ENCODE assay signal across 17 cellular contexts in genomic region chr17:75849724-75850123, GRCh38. TPM values are rescaled to one million over a fixed set of nuclear protein-coding genes. Genes with fewer than 3 reads are reported as not detected.
DNase-seq lines count a peak whose midpoint lies in the region; ATAC-seq and TF ChIP-seq lines count a peak whose summit lies in the region.
"Had no signal": no experiment of that assay in that cellular context is flagged by ENCODE, and none has a peak within 500 bp of the region (broad histone marks: within the 10 kb centered on the region; RNA-seq: fewer than 3 reads in every experiment).

No MANE protein-coding gene starts in this region.

- H3K27ac Mint-ChIP-seq in T-helper 17 cell: peak overlapping the region; percentile 21
- H3K27ac Mint-ChIP-seq in T-cell: no peak overlapping the region
- H3K27ac Mint-ChIP-seq: activated CD4-positive, alpha-beta memory T cell treated with anti-CD3 and anti-CD28 coated beads for 36 hours; activated naive CD8-positive, alpha-beta T cell treated with anti-CD3 and anti-CD28 coated beads for 36 hours; effector memory CD8-positive, alpha-beta T cell; stimulated activated effector memory CD8-positive, alpha-beta T cell treated with anti-CD3 and anti-CD28 coated beads, Interleukin-12 subunit alpha, Interleukin-12 subunit beta, amount 100 ng/mL, for 72 hours had no signal

- intact Hi-C loops in left lung (cut with DNase I): no loop called here
- intact Hi-C loops in gastrocnemius medialis (cut with DNase I; ENCODE audit: low total_unique reads): loop anchor here (5.0 to 10.0 kb wide), 2 partner anchors 128 to 395 kb away; partner anchors contain the start of genes ACOX1, RNF157 and TEN1
- intact Hi-C loops in PC-9 (cut with micrococcal nuclease; ENCODE audit: unreplicated experiment): loop anchor here (5.0 kb wide), 1 partner anchor 133 kb away; no protein-coding TSS in a partner anchor

- H3F3A ChIP-seq in PC-9 (ENCODE audit: insufficient read depth, low read depth): peaks cover 51% of the 10 kb centered on the region

- H3K9me3 ChIP-seq in T-helper 17 cell (ENCODE audit: control insufficient read depth, low read length, poor library complexity, severe bottlenecking) (no peaks in the 10 kb centered on the region), left lung (no peaks in the 10 kb centered on the region), gastrocnemius medialis (no peaks in the 10 kb centered on the region), PC-9 (ENCODE audit: insufficient read depth, low read depth) (no peaks in the 10 kb centered on the region)

- H3K4me3 ChIP-seq in left lung (no peak overlapping the region), gastrocnemius medialis (no peak overlapping the region), PC-9 (no peak overlapping the region)

- TF ChIP-seq POLR2A in gastrocnemius medialis (IDR thresholded peaks at IDR 0.05): no peak

- H3K4me1 ChIP-seq in left lung: peaks cover 39 to 84% of the 10 kb centered on the region in 2 donors
- peaks cover 79 to 84% of the 10 kb centered on the region in 2 donors for H3K4me1 ChIP-seq in gastrocnemius medialis
- peaks cover 52% of the 10 kb centered on the region for H3K4me1 ChIP-seq in PC-9 (replicated peaks; ENCODE audit: insufficient read depth)

- no peak for DNase-seq in T-helper 17 cell
- DNase-seq in cerebellum (ENCODE audit: low spot score): peak; percentile 35
- DNase-seq in left lung: peak in 1 of 2 donors; percentile 41
- DNase-seq in gastrocnemius medialis: no peak
- DNase-seq in T-cell: no peak
- no peak for DNase-seq in PC-9
- DNase-seq in DMS53 (lab: John Stamatoyannopoulos, UW): no peak
- DNase-seq: activated CD4-positive, alpha-beta memory T cell treated with anti-CD3 and anti-CD28 coated beads for 36 hours; activated naive CD8-positive, alpha-beta T cell treated with anti-CD3 and anti-CD28 coated beads for 36 hours; activated T-cell treated with anti-CD3 and anti-CD28 coated beads, Interleukin-2, amount 50 U/mL, for 4 hours; CD8-positive, alpha-beta memory T cell; effector memory CD8-positive, alpha-beta T cell; left colon; NCI-H1105; SW 1271 had no signal

- CTCF ChIA-PET in T-cell (lab: Charles Lee): interaction anchor here in 1 of 2 donors (0.8 kb wide), 1 partner anchor 26 kb away, joined by 3 read pairs; no protein-coding TSS in a partner anchor
- CTCF ChIA-PET in PC-9 (lab: Charles Lee): interaction anchor here (0.6 kb wide), 1 partner anchor 521 kb away, joined by 4 read pairs; no protein-coding TSS in a partner anchor

- H3K9me3 Mint-ChIP-seq in T-cell: no peaks in the 10 kb centered on the region
- H3K9me3 Mint-ChIP-seq: activated CD4-positive, alpha-beta memory T cell treated with anti-CD3 and anti-CD28 coated beads for 36 hours; activated naive CD8-positive, alpha-beta T cell treated with anti-CD3 and anti-CD28 coated beads for 36 hours; activated T-cell treated with anti-CD3 and anti-CD28 coated beads, Interleukin-2, amount 50 U/mL, for 4 hours; CD8-positive, alpha-beta memory T cell; effector memory CD8-positive, alpha-beta T cell; stimulated activated effector memory CD8-positive, alpha-beta T cell treated with anti-CD3 and anti-CD28 coated beads, Interleukin-12 subunit alpha, Interleukin-12 subunit beta, amount 100 ng/mL, for 72 hours had no signal

- peaks cover 2 to 72% of the 10 kb centered on the region in 2 donors for H3K36me3 ChIP-seq in left lung
- peaks cover 0 to 61% of the 10 kb centered on the region in 2 donors for H3K36me3 ChIP-seq in gastrocnemius medialis
- peaks cover 26% of the 10 kb centered on the region for H3K36me3 ChIP-seq in PC-9 (ENCODE audit: low read depth)

- H3K4me2 ChIP-seq in PC-9: no peak overlapping the region

- POLR2A ChIA-PET in T-cell (lab: Charles Lee): interaction anchor here in 1 of 2 donors (0.6 kb wide), 1 partner anchor 13 kb away, joined by 3 read pairs; no protein-coding TSS in a partner anchor
- POLR2A ChIA-PET in PC-9 (lab: Charles Lee; ENCODE audit: unreplicated experiment): no interaction called here

- H3K9me2 ChIP-seq in PC-9 (ENCODE audit: insufficient read depth): no peaks in the 10 kb centered on the region

- H2AFZ ChIP-seq in PC-9: no peak overlapping the region

- H3K27ac ChIP-seq in left lung (peak overlapping the region; percentile 56 to 93), gastrocnemius medialis (peak overlapping the region; percentile 95 to 99 (median 95)), PC-9 (no peak overlapping the region)

- BruUV-seq in PC-9 (replicated peaks; lab: Mats Ljungman, UMichigan): no TSS peak

- H3K27me3 ChIP-seq in left lung (no peaks in the 10 kb centered on the region), gastrocnemius medialis (no peaks in the 10 kb centered on the region), PC-9 (ENCODE audit: insufficient read depth, low read depth) (no peaks in the 10 kb centered on the region)

- no peak for ATAC-seq in T-helper 17 cell
- ATAC-seq in left lung: no peak
- ATAC-seq in gastrocnemius medialis: no peak
- ATAC-seq in GM18861 (IDR thresholded peaks at IDR 0.05; ENCODE audit: unreplicated experiment): no peak
- ATAC-seq in T-cell (replicated peaks in 1 of 4): no peak
- ATAC-seq: activated T-cell treated with anti-CD3 and anti-CD28 coated beads, Interleukin-2, amount 50 U/mL, for 4 hours; effector memory CD8-positive, alpha-beta T cell; left colon; stimulated activated effector memory CD8-positive, alpha-beta T cell treated with anti-CD3 and anti-CD28 coated beads, Interleukin-12 subunit alpha, Interleukin-12 subunit beta, amount 100 ng/mL, for 72 hours had no signal

- peaks cover 3% of the 10 kb centered on the region; the same call in 1 of the 2 replicates for H4K20me1 ChIP-seq in PC-9 (ENCODE audit: insufficient read depth)

- H3K36me3 Mint-ChIP-seq in T-helper 17 cell (ENCODE audit: low read depth) (no peaks in the 10 kb centered on the region), T-cell (peaks cover 25% of the 10 kb centered on the region)

- no peaks in the 10 kb centered on the region for H3K27me3 Mint-ChIP-seq in T-helper 17 cell
- H3K27me3 Mint-ChIP-seq in T-cell: no peaks in the 10 kb centered on the region
- H3K27me3 Mint-ChIP-seq: activated CD4-positive, alpha-beta memory T cell treated with anti-CD3 and anti-CD28 coated beads for 36 hours; activated naive CD8-positive, alpha-beta T cell treated with anti-CD3 and anti-CD28 coated beads for 36 hours; CD8-positive, alpha-beta memory T cell; effector memory CD8-positive, alpha-beta T cell had no signal

- in situ Hi-C loops in gastrocnemius medialis (cut with MboI; ENCODE audit: low sequenced_read_pairs in 4 of 4): no loop called here

- H3K4me1 Mint-ChIP-seq in T-helper 17 cell (peaks cover 12% of the 10 kb centered on the region), T-cell (peaks cover 36 to 44% (median 42%) of the 10 kb centered on the region in 3 donors)

- peaks cover 38% of the 10 kb centered on the region for H3K79me2 ChIP-seq in PC-9 (ENCODE audit: low read depth)

- no peak for TF ChIP-seq CTCF in left lung (IDR thresholded peaks at IDR 0.05)
- TF ChIP-seq CTCF in gastrocnemius medialis (IDR thresholded peaks at IDR 0.05 in 4 of 5, conservative IDR thresholded peaks at IDR 0.05 in 1 of 5): no peak
- no peak for TF ChIP-seq CTCF in PC-9 (conservative IDR thresholded peaks at IDR 0.05)

- H3K4me3 Mint-ChIP-seq in T-helper 17 cell (no peak overlapping the region), T-cell (no peak overlapping the region)
- H3K4me3 Mint-ChIP-seq: activated CD4-positive, alpha-beta memory T cell treated with anti-CD3 and anti-CD28 coated beads for 36 hours; activated naive CD8-positive, alpha-beta T cell treated with anti-CD3 and anti-CD28 coated beads for 36 hours; activated T-cell treated with anti-CD3 and anti-CD28 coated beads, Interleukin-2, amount 50 U/mL, for 4 hours; effector memory CD8-positive, alpha-beta T cell; stimulated activated effector memory CD8-positive, alpha-beta T cell treated with anti-CD3 and anti-CD28 coated beads, Interleukin-12 subunit alpha, Interleukin-12 subunit beta, amount 100 ng/mL, for 72 hours had no signal

RNA-seq across cellular contexts. Expression of gene WBP2, which starts 5.4 kb away (rescaled TPM):
- 100 to 1,000 TPM in 1 of 2 donors, 10 to 100 TPM in 1; 86.0 to 114 TPM for total RNA-seq in T-helper 17 cell
- 26.0 TPM for total RNA-seq in cerebellum
- 100 to 1,000 TPM; 119 to 132 TPM for total RNA-seq in left lung
- total RNA-seq in gastrocnemius medialis: 100 to 1,000 TPM; 129 to 259 (median 148) TPM
- 100 to 1,000 TPM in 3 of 5 donors, 10 to 100 TPM in 2; 91.4 to 158 (median 138) TPM for total RNA-seq in T-cell
- total RNA-seq in PC-9 (2021): 114 and 159 TPM in 2 replicates

RNA-seq across cellular contexts. Expression of gene UNC13D, which starts 5.5 kb away (rescaled TPM):
- 100 to 1,000 TPM; 164 TPM for total RNA-seq in T-helper 17 cell
- total RNA-seq in cerebellum: 1.6 TPM
- 10 to 100 TPM; 60.5 to 91.4 TPM for total RNA-seq in left lung
- 1 to 10 TPM; 1.3 to 9.4 (median 4.6) TPM for total RNA-seq in gastrocnemius medialis
- total RNA-seq in T-cell: 100 to 1,000 TPM; 148 to 191 (median 180) TPM
- 94.4 and 108 TPM in 2 replicates for total RNA-seq in PC-9 (2021)

RNA-seq across cellular contexts. Expression of gene TRIM47, which starts 28.7 kb away (rescaled TPM):
- total RNA-seq in T-helper 17 cell (1 to 10 TPM; 4.5 to 9.4 TPM), cerebellum (9.9 TPM), left lung (10 to 100 TPM; 43.0 to 63.8 TPM), gastrocnemius medialis (10 to 100 TPM in 3 of 4 donors, 1 to 10 TPM in 1; 9.5 to 18.4 (median 15.5) TPM), T-cell (10 to 100 TPM in 3 of 5 donors, 1 to 10 TPM in 2; 2.6 to 24.6 (median 18.3) TPM), PC-9 (2021) (46.1 and 48.3 TPM in 2 replicates)

RNA-seq across cellular contexts. Expression of gene TRIM65, which starts 47.0 kb away (rescaled TPM):
- total RNA-seq in T-helper 17 cell (10 to 100 TPM; 19.8 to 23.6 TPM), cerebellum (8.1 TPM), left lung (10 to 100 TPM; 26.3 to 35.1 TPM), gastrocnemius medialis (10 to 100 TPM; 16.5 to 26.1 (median 22.3) TPM), T-cell (10 to 100 TPM; 22.1 to 52.2 (median 45.9) TPM), PC-9 (2021) (21.1 and 27.1 TPM in 2 replicates)

RNA-seq across cellular contexts. Expression of gene MRPL38, which starts 55.0 kb away (rescaled TPM):
- 100 to 1,000 TPM in 1 of 2 donors, 10 to 100 TPM in 1; 93.8 to 107 TPM for total RNA-seq in T-helper 17 cell
- total RNA-seq in cerebellum: 27.0 TPM
- 10 to 100 TPM; 80.5 to 81.8 TPM for total RNA-seq in left lung
- 10 to 100 TPM; 29.9 to 86.7 (median 53.1) TPM for total RNA-seq in gastrocnemius medialis
- total RNA-seq in T-cell: 100 to 1,000 TPM; 116 to 170 (median 144) TPM
- 127 and 136 TPM in 2 replicates for total RNA-seq in PC-9 (2021)

Comparison
In these comparisons a context has a peak if more than half of its experiments do, and no peak if none do; other contexts are left out.
1. intact Hi-C loops: an anchor here in gastrocnemius medialis (5.0 to 10.0 kb wide) and PC-9 (5.0 kb wide); none called in left lung.